ENCODE assay signal across 1 cellular context in genomic region chr20:916125-916799, GRCh38.
TF ChIP-seq lines count a peak whose summit lies in the region.

Gene ANGPT4 (minus strand): TSS chr20:916334. CDS start chr20:916214, 120 bp downstream.

TF ChIP-seq in WTC11, 78 proteins besides CTCF, POLR2A, EP300 and RAD21:
- TF ChIP-seq ZBTB43 (CRISPR knock-in tag; IDR thresholded peaks at IDR 0.05) (0 out of 2 replicates have a peak, but pooled peaks have one; percentile 62), ZNF263 (CRISPR knock-in tag; IDR thresholded peaks at IDR 0.05; ENCODE audit: low read depth) (no peak)
